8 cellular contexts compared by ENCODE assay signal in genomic region chr2:27890146-27891062, GRCh38. TPM values are rescaled to one million over a fixed set of nuclear protein-coding genes. Genes with fewer than 3 reads are reported as not detected.
DNase-seq lines count a peak whose midpoint lies in the region; ATAC-seq and TF ChIP-seq lines count a peak whose summit lies in the region.

Gene BABAM2 (plus strand): TSS chr2:27890729. CDS start chr2:27894557, 3,828 bp downstream.
Gene RBKS (minus strand): TSS chr2:27890387. CDS start chr2:27890345, 42 bp downstream.

- DNase-seq in AG04450 (ENCODE audit: low read depth, low spot score) (peak; percentile 23), NCI-H2227 (lab: John Stamatoyannopoulos, UW; ENCODE audit: unreplicated experiment) (peak; percentile 95), activated B cell treated with CpG ODN at 0.5 μM for 24 hours (peak; percentile 93), cardiac fibroblast (ENCODE audit: low read depth in 2 of 2) (peak; percentile 81 to 87), iris pigment epithelial cell (ENCODE audit: low read depth) (peak; percentile 81)
- peak; percentile 90 for DNase-seq in stimulated activated CD4-positive, alpha-beta T cell treated with anti-CD3 and anti-CD28 coated beads, Interleukin-12 subunit alpha, Interleukin-12 subunit beta, amount 100 ng/mL, for 4 hours

- TF ChIP-seq CTCF in AG04450 (IDR thresholded peaks at IDR 0.05; ENCODE audit: low read depth, low read length) (no peak), activated B cell treated with CpG ODN at 0.5 μM for 24 hours (IDR thresholded peaks at IDR 0.05) (no peak), cardiac fibroblast (IDR thresholded peaks at IDR 0.05; ENCODE audit: low read depth, low read length) (no peak)

- H3K4me3 Mint-ChIP-seq in activated B cell treated with CpG ODN at 0.5 μM for 24 hours = peak within 1 kb of the TSS; percentile 99

- H3K36me3 Mint-ChIP-seq in activated B cell treated with CpG ODN at 0.5 μM for 24 hours (ENCODE audit: low read depth) = peaks cover 28% of the 10 kb centered on the region

- intact Hi-C loops in activated B cell treated with CpG ODN at 0.5 μM for 24 hours (cut with micrococcal nuclease) = loop anchor here (1.0 to 10.0 kb wide), 10 partner anchors 119 to 1856 kb away; partner anchors contain the start of genes ADGRF3, AGBL5, CCDC121 and EIF2B4

- H3K27me3 ChIP-seq in AG04450 (ENCODE audit: control insufficient read depth, insufficient read depth, low read length) = no peaks in the 10 kb centered on the region

- no peaks in the 10 kb centered on the region for H3K9me3 Mint-ChIP-seq in activated B cell treated with CpG ODN at 0.5 μM for 24 hours

- ATAC-seq in GM19023 (IDR thresholded peaks at IDR 0.05; ENCODE audit: unreplicated experiment) (peak; percentile 84), HG03175 (IDR thresholded peaks at IDR 0.05; ENCODE audit: unreplicated experiment) (peak; percentile 84), activated B cell treated with CpG ODN at 0.5 μM for 24 hours (ENCODE audit: low read depth) (peak; percentile 78)

- no peaks in the 10 kb centered on the region; the same call in 1 of the 2 replicates for H3K9me3 ChIP-seq in AG04450 (ENCODE audit: control insufficient read depth, insufficient read depth, low read length)

- CTCF ChIA-PET in AG04450 (lab: Charles Lee) (interaction anchor here (0.6 kb wide), 1 partner anchor 11 kb away, joined by 4 read pairs; no protein-coding TSS in a partner anchor), activated B cell treated with CpG ODN at 0.5 μM for 24 hours (lab: Charles Lee) (no interaction called here)

- peak within 1 kb of the TSS; percentile 88 for H3K4me3 ChIP-seq in AG04450 (ENCODE audit: low read depth, low read length)
- H3K4me3 ChIP-seq in cardiac fibroblast (replicated peaks in 1 of 2; ENCODE audit: low read depth in 2 of 2, low read length in 2 of 2) = peak within 1 kb of the TSS; percentile 79 to 84

- peak within 1 kb of the TSS; percentile 99 for H3K27ac Mint-ChIP-seq in activated B cell treated with CpG ODN at 0.5 μM for 24 hours

- peaks cover 2% of the 10 kb centered on the region for H3K27me3 Mint-ChIP-seq in activated B cell treated with CpG ODN at 0.5 μM for 24 hours

- peak within 1 kb of the TSS; percentile 90 for H3K27ac ChIP-seq in AG04450 (ENCODE audit: low read depth, low read length)

- POLR2A ChIA-PET in AG04450 (lab: Yijun Ruan, JAX) (interaction anchor here (0.6 to 1.9 kb wide), 4 partner anchors 91 to 1224 kb away, joined by 4 to 6 read pairs (median 4); no protein-coding TSS in a partner anchor), activated B cell treated with CpG ODN at 0.5 μM for 24 hours (lab: Charles Lee) (interaction anchor here (0.5 to 2.1 kb wide), 22 partner anchors 9 to 1544 kb away, joined by 3 to 15 read pairs (median 3); partner anchors contain the start of genes ADGRF3, CCDC121, FOSL2 and GPN1)

- H3K4me1 Mint-ChIP-seq in activated B cell treated with CpG ODN at 0.5 μM for 24 hours = peaks cover 74% of the 10 kb centered on the region

RNA-seq across cellular contexts. Expression of gene BABAM2, which starts in this region (rescaled TPM):
- 44.5 and 45.0 TPM in 2 replicates for polyA plus RNA-seq in AG04450 (2011; rRNA removed)
- 31.0 and 35.7 TPM in 2 replicates for polyA minus RNA-seq in AG04450 (2011; rRNA and poly(A)+ RNA removed)
- 51.9 and 55.6 TPM in 2 replicates for total RNA-seq in activated B cell treated with CpG ODN at 0.5 μM for 24 hours

RNA-seq across cellular contexts. Expression of gene RBKS, which starts in this region (rescaled TPM):
- 1.4 and 1.5 TPM in 2 replicates for polyA plus RNA-seq in AG04450 (2011; rRNA removed)
- polyA minus RNA-seq in AG04450 (2011; rRNA and poly(A)+ RNA removed) = 1.0 and 1.1 TPM in 2 replicates
- 2.5 and 3.1 TPM in 2 replicates for total RNA-seq in activated B cell treated with CpG ODN at 0.5 μM for 24 hours

Comparison
In these comparisons a context has a peak if more than half of its experiments do, and no peak if none do; other contexts are left out.
1. Peak in every context shown above with its lines: DNase-seq, ATAC-seq, H3K4me3 ChIP-seq and H3K27ac ChIP-seq.
2. DNase-seq: peak in every context shown above with its lines; median percentile 95 in NCI-H2227; 93 in activated B cell treated with CpG ODN at 0.5 μM for 24 hours; 90 in stimulated activated CD4-positive, alpha-beta T cell treated with anti-CD3 and anti-CD28 coated beads, Interleukin-12 subunit alpha, Interleukin-12 subunit beta, amount 100 ng/mL, for 4 hours; 84 in cardiac fibroblast; 81 in iris pigment epithelial cell; 23 in AG04450.